13 cellular contexts compared by ENCODE assay signal in genomic region chr1:209774592-209774991, GRCh38. TPM values are rescaled to one million over a fixed set of nuclear protein-coding genes. Genes with fewer than 3 reads are reported as not detected.
DNase-seq lines count a peak whose midpoint lies in the region; ATAC-seq lines count a peak whose summit lies in the region.
"Had no signal": no experiment of that assay in that cellular context is flagged by ENCODE, and none has a peak within 500 bp of the region (broad histone marks: within the 10 kb centered on the region; RNA-seq: fewer than 3 reads in every experiment).

No MANE protein-coding gene starts in this region.

- intact Hi-C loops in naive thymus-derived CD4-positive, alpha-beta T cell (cut with micrococcal nuclease) = no loop called here

- POLR2A ChIA-PET in activated CD4-positive, alpha-beta T cell treated with anti-CD3 and anti-CD28 coated beads, Interleukin-2, amount 10 ng/mL, durations not matched to agents 7 days and 5 days (lab: Charles Lee) = interaction anchor here (0.7 to 1.0 kb wide), 2 partner anchors 8 to 47 kb away, joined by 4 read pairs; no protein-coding TSS in a partner anchor
- POLR2A ChIA-PET in naive thymus-derived CD4-positive, alpha-beta T cell (lab: Charles Lee) = interaction anchor here (0.8 to 37.2 kb wide), 12 partner anchors 2 to 200 kb away, joined by 3 to 1558 read pairs (median 3); partner anchors contain the start of genes C1orf74, TRAF3IP3 and UTP25

- peaks cover 55% of the 10 kb centered on the region for H3K36me3 Mint-ChIP-seq in activated CD4-positive, alpha-beta T cell treated with anti-CD3 and anti-CD28 coated beads, Interleukin-2, amount 10 ng/mL, durations not matched to agents 7 days and 5 days (ENCODE audit: low read depth)
- peaks cover 18 to 55% (median 44%) of the 10 kb centered on the region in 5 donors for H3K36me3 Mint-ChIP-seq in naive thymus-derived CD4-positive, alpha-beta T cell
- H3K36me3 Mint-ChIP-seq: stimulated activated effector memory CD8-positive, alpha-beta T cell treated with anti-CD3 and anti-CD28 coated beads, Interleukin-12 subunit alpha, Interleukin-12 subunit beta, amount 100 ng/mL, for 72 hours had no signal

- no peaks in the 10 kb centered on the region for H3K27me3 ChIP-seq in naive thymus-derived CD4-positive, alpha-beta T cell (ENCODE audit: control insufficient read depth in 2 of 2, insufficient read depth in 2 of 2, low read length in 2 of 2)
- no peaks in the 10 kb centered on the region for H3K27me3 ChIP-seq in MG63

- H3K4me1 Mint-ChIP-seq in activated CD4-positive, alpha-beta T cell treated with anti-CD3 and anti-CD28 coated beads, Interleukin-2, amount 10 ng/mL, durations not matched to agents 7 days and 5 days = peaks cover 42% of the 10 kb centered on the region
- peaks cover 14 to 44% (median 25%) of the 10 kb centered on the region in 7 donors for H3K4me1 Mint-ChIP-seq in naive thymus-derived CD4-positive, alpha-beta T cell

- peak overlapping the region; percentile 48 for H3K27ac Mint-ChIP-seq in activated CD4-positive, alpha-beta T cell treated with anti-CD3 and anti-CD28 coated beads, Interleukin-2, amount 10 ng/mL, durations not matched to agents 7 days and 5 days
- peak overlapping the region in 6 of 9 donors; percentile 51 to 92 (median 71) for H3K27ac Mint-ChIP-seq in naive thymus-derived CD4-positive, alpha-beta T cell
- H3K27ac Mint-ChIP-seq: stimulated activated effector memory CD8-positive, alpha-beta T cell treated with anti-CD3 and anti-CD28 coated beads, Interleukin-12 subunit alpha, Interleukin-12 subunit beta, amount 100 ng/mL, for 72 hours had no signal

- no peaks in the 10 kb centered on the region for H3K9me3 Mint-ChIP-seq in activated CD4-positive, alpha-beta T cell treated with anti-CD3 and anti-CD28 coated beads, Interleukin-2, amount 10 ng/mL, durations not matched to agents 7 days and 5 days
- H3K9me3 Mint-ChIP-seq in naive thymus-derived CD4-positive, alpha-beta T cell = no peaks in the 10 kb centered on the region
- H3K9me3 Mint-ChIP-seq: stimulated activated effector memory CD8-positive, alpha-beta T cell treated with anti-CD3 and anti-CD28 coated beads, Interleukin-12 subunit alpha, Interleukin-12 subunit beta, amount 100 ng/mL, for 72 hours had no signal

- H3K4me3 ChIP-seq in naive thymus-derived CD4-positive, alpha-beta T cell (ENCODE audit: low read length) = no peak overlapping the region
- H3K4me3 ChIP-seq in MG63 = no peak overlapping the region
- H3K4me3 ChIP-seq: smooth muscle cell had no signal

- CTCF ChIA-PET in activated CD4-positive, alpha-beta T cell treated with anti-CD3 and anti-CD28 coated beads, Interleukin-2, amount 10 ng/mL, durations not matched to agents 7 days and 5 days (lab: Charles Lee) = interaction anchor here (0.7 to 1.9 kb wide), 8 partner anchors 9 to 49 kb away, joined by 3 to 9 read pairs (median 4); partner anchors contain the start of gene C1orf74
- CTCF ChIA-PET in naive thymus-derived CD4-positive, alpha-beta T cell (lab: Charles Lee) = interaction anchor here (0.7 to 1.6 kb wide), 3 partner anchors 10 to 19 kb away, joined by 3 to 5 read pairs (median 3); partner anchors contain the start of gene C1orf74

- peaks cover 29 to 79% (median 57%) of the 10 kb centered on the region in 3 experiments for H3K36me3 ChIP-seq in naive thymus-derived CD4-positive, alpha-beta T cell (ENCODE audit: control insufficient read depth in 2 of 3, insufficient read depth in 3 of 3, low read length in 3 of 3)
- no peaks in the 10 kb centered on the region; the same call in 1 of the 2 replicates for H3K36me3 ChIP-seq in MG63

- DNase-seq in activated CD4-positive, alpha-beta T cell treated with anti-CD3 and anti-CD28 coated beads, Interleukin-2, amount 10 ng/mL, durations not matched to agents 7 days and 5 days = no peak
- DNase-seq in activated CD4-positive, alpha-beta T cell treated with anti-CD3 and anti-CD28 coated beads for 48 hours = no peak
- DNase-seq in naive thymus-derived CD4-positive, alpha-beta T cell = no peak
- DNase-seq in ACHN = no peak
- DNase-seq in NK-92 (lab: John Stamatoyannopoulos, UW; ENCODE audit: unreplicated experiment) = no peak
- no peak for DNase-seq in MG63
- DNase-seq: activated T-cell treated with anti-CD3 and anti-CD28 coated beads, Interleukin-2, amount 50 U/mL, for 1 hour; KBM-7 had no signal

- no peaks in the 10 kb centered on the region for H3K9me3 ChIP-seq in naive thymus-derived CD4-positive, alpha-beta T cell (ENCODE audit: control insufficient read depth in 2 of 3, low read length in 3 of 3)
- H3K9me3 ChIP-seq in MG63 = no peaks in the 10 kb centered on the region

- in situ Hi-C loops in ACHN (cut with HindIII; ENCODE audit: low pct_ligation_motif_present, low pct_unique_long_range_greater_than_20kb, low sequenced_read_pairs) = no loop called here

- ATAC-seq in GM21529 (IDR thresholded peaks at IDR 0.05; ENCODE audit: unreplicated experiment) (peak; percentile 72), HG03565 (IDR thresholded peaks at IDR 0.05; ENCODE audit: unreplicated experiment) (peak; percentile 73)
- ATAC-seq in naive thymus-derived CD4-positive, alpha-beta T cell = no peak
- ATAC-seq: stimulated activated effector memory CD8-positive, alpha-beta T cell treated with anti-CD3 and anti-CD28 coated beads, Interleukin-12 subunit alpha, Interleukin-12 subunit beta, amount 100 ng/mL, for 72 hours had no signal

- H3K4me3 Mint-ChIP-seq in activated CD4-positive, alpha-beta T cell treated with anti-CD3 and anti-CD28 coated beads, Interleukin-2, amount 10 ng/mL, durations not matched to agents 7 days and 5 days = no peak overlapping the region
- peak overlapping the region in 8 of 10 donors; percentile 1 to 53 (median 22) for H3K4me3 Mint-ChIP-seq in naive thymus-derived CD4-positive, alpha-beta T cell
- H3K4me3 Mint-ChIP-seq: stimulated activated effector memory CD8-positive, alpha-beta T cell treated with anti-CD3 and anti-CD28 coated beads, Interleukin-12 subunit alpha, Interleukin-12 subunit beta, amount 100 ng/mL, for 72 hours had no signal

- H3K27ac ChIP-seq in naive thymus-derived CD4-positive, alpha-beta T cell (ENCODE audit: low read depth, low read length) = peak overlapping the region; percentile 65

- H3K27me3 Mint-ChIP-seq in activated CD4-positive, alpha-beta T cell treated with anti-CD3 and anti-CD28 coated beads, Interleukin-2, amount 10 ng/mL, durations not matched to agents 7 days and 5 days = no peaks in the 10 kb centered on the region
- no peaks in the 10 kb centered on the region for H3K27me3 Mint-ChIP-seq in naive thymus-derived CD4-positive, alpha-beta T cell

- peaks cover 37 to 49% of the 10 kb centered on the region in 2 donors for H3K4me1 ChIP-seq in naive thymus-derived CD4-positive, alpha-beta T cell (ENCODE audit: control insufficient read depth in 2 of 2, insufficient read depth in 2 of 2, low read length in 2 of 2)

RNA-seq across cellular contexts. Expression of gene C1orf74, which starts 9.8 kb away (rescaled TPM):
- total RNA-seq in activated CD4-positive, alpha-beta T cell treated with anti-CD3 and anti-CD28 coated beads, Interleukin-2, amount 10 ng/mL, durations not matched to agents 7 days and 5 days = 1 to 10 TPM; 1.9 to 2.0 TPM
- 1 to 10 TPM in 3 of 5 experiments, under 1 TPM in 2; 0.51 to 1.5 (median 1.3) TPM for total RNA-seq in naive thymus-derived CD4-positive, alpha-beta T cell
- polyA plus RNA-seq in naive thymus-derived CD4-positive, alpha-beta T cell = under 1 TPM; 0.31 to 0.45 TPM
- total RNA-seq in MG63 (2014; rRNA removed; shearing (Covaris generic); ENCODE audit: low replicate concordance) = 0.49 and 4.6 TPM in 2 replicates

RNA-seq across cellular contexts. Expression of gene TRAF3IP3, which starts 18.7 kb away (rescaled TPM):
- 100 to 1,000 TPM; 426 to 434 TPM for total RNA-seq in activated CD4-positive, alpha-beta T cell treated with anti-CD3 and anti-CD28 coated beads, Interleukin-2, amount 10 ng/mL, durations not matched to agents 7 days and 5 days
- total RNA-seq in naive thymus-derived CD4-positive, alpha-beta T cell = 100 to 1,000 TPM; 303 to 746 (median 450) TPM
- 100 to 1,000 TPM; 446 to 613 TPM for polyA plus RNA-seq in naive thymus-derived CD4-positive, alpha-beta T cell
- not detected in 2 replicates for total RNA-seq in MG63 (2014; rRNA removed; shearing (Covaris generic); ENCODE audit: low replicate concordance)
- total RNA-seq: NCI-H460 had no signal
- polyA plus RNA-seq: smooth muscle cell had no signal

RNA-seq across cellular contexts. Expression of gene IRF6, which starts 31.4 kb away (rescaled TPM):
- total RNA-seq in activated CD4-positive, alpha-beta T cell treated with anti-CD3 and anti-CD28 coated beads, Interleukin-2, amount 10 ng/mL, durations not matched to agents 7 days and 5 days = not detected
- total RNA-seq in naive thymus-derived CD4-positive, alpha-beta T cell = 1 to 10 TPM in 2 of 5 experiments, under 1 TPM in 2, not detected in 1; 0.30 to 2.3 (median 0.97) TPM
- 1 to 10 TPM in 1 of 2 donors, under 1 TPM in 1; 0.41 to 1.6 TPM for polyA plus RNA-seq in naive thymus-derived CD4-positive, alpha-beta T cell
- not detected in 2 replicates for total RNA-seq in MG63 (2014; rRNA removed; shearing (Covaris generic); ENCODE audit: low replicate concordance)

RNA-seq across cellular contexts. Expression of gene UTP25, which starts 53.2 kb away (rescaled TPM):
- total RNA-seq in activated CD4-positive, alpha-beta T cell treated with anti-CD3 and anti-CD28 coated beads, Interleukin-2, amount 10 ng/mL, durations not matched to agents 7 days and 5 days = 1 to 10 TPM; 8.4 to 9.5 TPM
- total RNA-seq in naive thymus-derived CD4-positive, alpha-beta T cell = 10 to 100 TPM in 3 of 5 experiments, 1 to 10 TPM in 2; 6.0 to 16.3 (median 12.7) TPM
- 1 to 10 TPM; 3.2 to 8.0 TPM for polyA plus RNA-seq in naive thymus-derived CD4-positive, alpha-beta T cell
- 10.2 and 12.3 TPM in 2 replicates for total RNA-seq in MG63 (2014; rRNA removed; shearing (Covaris generic); ENCODE audit: low replicate concordance)

Comparison
In these comparisons a context has a peak if more than half of its experiments do, and no peak if none do; other contexts are left out.
1. RNA of gene TRAF3IP3, which starts 18.7 kb away (total RNA-seq): 303 to 746 TPM in naive thymus-derived CD4-positive, alpha-beta T cell and 426 to 434 TPM in activated CD4-positive, alpha-beta T cell treated with anti-CD3 and anti-CD28 coated beads, Interleukin-2, amount 10 ng/mL, durations not matched to agents 7 days and 5 days; not detected in MG63; every median in the first group is over 100 times any median in the second.